ENCODE assay signal across 8 cellular contexts in genomic region chr9:131418143-131419028, GRCh38. TPM values are rescaled to one million over a fixed set of nuclear protein-coding genes. Genes with fewer than 3 reads are reported as not detected.
DNase-seq lines count a peak whose midpoint lies in the region; ATAC-seq and TF ChIP-seq lines count a peak whose summit lies in the region.

No MANE protein-coding gene starts in this region.

- H3K4me1 ChIP-seq in OCI-LY7 (ENCODE audit: insufficient read depth, low read length, poor library complexity, severe bottlenecking) = peaks cover 26% of the 10 kb centered on the region

- H3K9me2 ChIP-seq in OCI-LY7 (ENCODE audit: insufficient read depth, low read length) = no peaks in the 10 kb centered on the region

- intact Hi-C loops in OCI-LY7 (cut with micrococcal nuclease; ENCODE audit: unreplicated experiment) = no loop called here

- H2AFZ ChIP-seq in OCI-LY7 (ENCODE audit: low read length) = no peak overlapping the region

- no peak for ATAC-seq in effector memory CD8-positive, alpha-beta T cell (replicated peaks)
- no peak for ATAC-seq in natural killer cell treated with Interleukin-12 subunit alpha and Interleukin-12 subunit beta and Interleukin-15 and Interleukin-18, amount 100 ng/mL, for 72 hours
- ATAC-seq in HG03432 (IDR thresholded peaks at IDR 0.05; ENCODE audit: unreplicated experiment) = no peak

- H3K4me1 Mint-ChIP-seq in effector memory CD8-positive, alpha-beta T cell (ENCODE audit: low read depth in 2 of 2) = peaks cover 82 to 92% of the 10 kb centered on the region in 2 donors
- peaks cover 63 to 77% of the 10 kb centered on the region in 2 donors for H3K4me1 Mint-ChIP-seq in natural killer cell treated with Interleukin-12 subunit alpha and Interleukin-12 subunit beta and Interleukin-15 and Interleukin-18, amount 100 ng/mL, for 72 hours (ENCODE audit: low read depth in 2 of 2)

- H3K79me2 ChIP-seq in OCI-LY7 (ENCODE audit: insufficient read depth, low read depth, low read length) = peaks cover 100% of the 10 kb centered on the region

- BruUV-seq in OCI-LY7 (replicated peaks; lab: Mats Ljungman, UMichigan) = no TSS peak

- POLR2A ChIA-PET in OCI-LY7 (lab: Charles Lee) = no interaction called here

- H3K36me3 Mint-ChIP-seq in effector memory CD8-positive, alpha-beta T cell (ENCODE audit: insufficient read depth) = peaks cover 41% of the 10 kb centered on the region
- H3K36me3 Mint-ChIP-seq in natural killer cell treated with Interleukin-12 subunit alpha and Interleukin-12 subunit beta and Interleukin-15 and Interleukin-18, amount 100 ng/mL, for 72 hours = peaks cover 5% of the 10 kb centered on the region

- H3K4me3 Mint-ChIP-seq in effector memory CD8-positive, alpha-beta T cell = peak overlapping the region; percentile 72 to 73
- peak overlapping the region; percentile 77 for H3K4me3 Mint-ChIP-seq in natural killer cell treated with Interleukin-12 subunit alpha and Interleukin-12 subunit beta and Interleukin-15 and Interleukin-18, amount 100 ng/mL, for 72 hours

- CTCF ChIA-PET in OCI-LY7 (lab: Charles Lee; ENCODE audit: unreplicated experiment) = no interaction called here

- H4K20me1 ChIP-seq in OCI-LY7 (ENCODE audit: insufficient read depth, low read length) = peaks cover 26% of the 10 kb centered on the region

- H3K4me3 ChIP-seq in OCI-LY7 (ENCODE audit: low read depth, low read length, poor library complexity, severe bottlenecking) = no peak overlapping the region

- DNase-seq in ELR (ENCODE audit: low read depth) (peak; percentile 27), NCI-H510A treated with DMSO at 0.1 percent for 48 hours (lab: John Stamatoyannopoulos, UW) (peak; percentile 95), CD1c-positive myeloid dendritic cell (ENCODE audit: extremely low spot score) (no peak), OCI-LY7 (ENCODE audit: low spot score) (no peak)
- no peak for DNase-seq in effector memory CD8-positive, alpha-beta T cell
- no peak for DNase-seq in natural killer cell treated with Interleukin-12 subunit alpha and Interleukin-12 subunit beta and Interleukin-15 and Interleukin-18, amount 100 ng/mL, for 72 hours (ENCODE audit: low spot score)
- DNase-seq in NK-92 treated with Interleukin-12 subunit alpha and Interleukin-12 subunit beta, amount 100 ng/mL, for 24 hours (lab: John Stamatoyannopoulos, UW) = no peak

- no peaks in the 10 kb centered on the region for H3K27me3 Mint-ChIP-seq in effector memory CD8-positive, alpha-beta T cell
- H3K27me3 Mint-ChIP-seq in natural killer cell treated with Interleukin-12 subunit alpha and Interleukin-12 subunit beta and Interleukin-15 and Interleukin-18, amount 100 ng/mL, for 72 hours = no peaks in the 10 kb centered on the region

- H3K36me3 ChIP-seq in OCI-LY7 (ENCODE audit: insufficient read depth, low read length) = peaks cover 91% of the 10 kb centered on the region

- no peaks in the 10 kb centered on the region for H3K9me3 ChIP-seq in OCI-LY7 (ENCODE audit: low read length)

- H3K27ac Mint-ChIP-seq in effector memory CD8-positive, alpha-beta T cell = peak overlapping the region; percentile 89 to 93
- peak overlapping the region; percentile 77 to 94 for H3K27ac Mint-ChIP-seq in natural killer cell treated with Interleukin-12 subunit alpha and Interleukin-12 subunit beta and Interleukin-15 and Interleukin-18, amount 100 ng/mL, for 72 hours

- TF ChIP-seq CTCF in OCI-LY7 (conservative IDR thresholded peaks at IDR 0.05; ENCODE audit: low read length) = no peak

- H3K4me2 ChIP-seq in OCI-LY7 (ENCODE audit: low read length) = no peak overlapping the region

- H3K27ac ChIP-seq in OCI-LY7 (ENCODE audit: low read depth, low read length, poor library complexity, severe bottlenecking) = no peak overlapping the region

- no peaks in the 10 kb centered on the region for H3K9me3 Mint-ChIP-seq in effector memory CD8-positive, alpha-beta T cell
- H3K9me3 Mint-ChIP-seq in natural killer cell treated with Interleukin-12 subunit alpha and Interleukin-12 subunit beta and Interleukin-15 and Interleukin-18, amount 100 ng/mL, for 72 hours = no peaks in the 10 kb centered on the region

RNA-seq across cellular contexts. Expression of gene PRRC2B, which starts 24.5 kb away (rescaled TPM):
- 100 to 1,000 TPM; 122 to 246 TPM for total RNA-seq in natural killer cell treated with Interleukin-12 subunit alpha and Interleukin-12 subunit beta and Interleukin-15 and Interleukin-18, amount 100 ng/mL, for 72 hours
- total RNA-seq in OCI-LY7 (2014; rRNA removed; shearing (Covaris generic)) = 84.2 and 89.4 TPM in 2 replicates
- 210 and 224 TPM in 2 replicates for total RNA-seq in OCI-LY7 (2022)

Comparison
In these comparisons a context has a peak if more than half of its experiments do, and no peak if none do; other contexts are left out.
1. DNase-seq: peak in ELR (single experiment) and NCI-H510A treated with DMSO at 0.1 percent for 48 hours (single experiment); none in effector memory CD8-positive, alpha-beta T cell (0 of 3), natural killer cell treated with Interleukin-12 subunit alpha and Interleukin-12 subunit beta and Interleukin-15 and Interleukin-18, amount 100 ng/mL, for 72 hours (single experiment), CD1c-positive myeloid dendritic cell (single experiment), NK-92 treated with Interleukin-12 subunit alpha and Interleukin-12 subunit beta, amount 100 ng/mL, for 24 hours (single experiment) and OCI-LY7 (single experiment).